11 cellular contexts compared by ENCODE assay signal in genomic region chr12:131947482-131948027, GRCh38. TPM values are rescaled to one million over a fixed set of nuclear protein-coding genes. Genes with fewer than 3 reads are reported as not detected.
A peak's percentile ranks its signal among the peaks of the same experiment; 100 is the strongest.
DNase-seq lines count a peak whose midpoint lies in the region; ATAC-seq and TF ChIP-seq lines count a peak whose summit lies in the region.
"Had no signal": no experiment of that assay in that cellular context is flagged by ENCODE, and none has a peak within 500 bp of the region (broad histone marks: within the 10 kb centered on the region; RNA-seq: fewer than 3 reads in every experiment).

No MANE protein-coding gene starts in this region.

- H3K4me1 ChIP-seq in KMS-11 (ENCODE audit: low read depth, poor library complexity, severe bottlenecking) = peaks cover 9% of the 10 kb centered on the region
- H3K4me1 ChIP-seq in psoas muscle = peaks cover 12% of the 10 kb centered on the region

- intact Hi-C loops in activated CD4-positive, alpha-beta T cell treated with anti-CD3 and anti-CD28 coated beads for 36 hours (cut with DNase I, micrococcal nuclease) = loop anchor here in 1 of 2 experiments (2.0 to 5.0 kb wide), 2 partner anchors 235 to 881 kb away; partner anchors contain the start of genes GOLGA3 and SFSWAP
- intact Hi-C loops in dendritic cell treated with granulocyte-macrophage colony-stimulating factor and Interleukin-4, amounts not matched to agents 40 ng/mL and 50 ng/mL, for 4 days (cut with micrococcal nuclease) = loop anchor here (5.0 kb wide), 2 partner anchors 50 to 115 kb away; no protein-coding TSS in a partner anchor
- intact Hi-C loops in psoas muscle (cut with DNase I) = loop anchor here (2.0 to 5.0 kb wide), 3 partner anchors 17 to 51 kb away; no protein-coding TSS in a partner anchor

- H3K4me1 Mint-ChIP-seq in activated CD4-positive, alpha-beta T cell treated with anti-CD3 and anti-CD28 coated beads for 36 hours = peaks cover 31% of the 10 kb centered on the region
- peaks cover 31% of the 10 kb centered on the region for H3K4me1 Mint-ChIP-seq in dendritic cell treated with granulocyte-macrophage colony-stimulating factor and Interleukin-4, amounts not matched to agents 40 ng/mL and 50 ng/mL, for 4 days (ENCODE audit: low read depth)

- no peaks in the 10 kb centered on the region for H4K20me1 ChIP-seq in KMS-11 (ENCODE audit: insufficient read depth)

- no peaks in the 10 kb centered on the region for H3K9me3 Mint-ChIP-seq in activated CD4-positive, alpha-beta T cell treated with anti-CD3 and anti-CD28 coated beads for 36 hours (ENCODE audit: low read depth)
- no peaks in the 10 kb centered on the region for H3K9me3 Mint-ChIP-seq in dendritic cell treated with granulocyte-macrophage colony-stimulating factor and Interleukin-4, amounts not matched to agents 40 ng/mL and 50 ng/mL, for 4 days

- CTCF ChIA-PET in activated CD4-positive, alpha-beta T cell treated with anti-CD3 and anti-CD28 coated beads for 36 hours (lab: Charles Lee) = no interaction called here

- H3K79me2 ChIP-seq in KMS-11 (ENCODE audit: insufficient read depth, low read depth) = peaks cover 20% of the 10 kb centered on the region; the same call in 1 of the 2 replicates

- H3K4me3 ChIP-seq in KMS-11 (IDR thresholded peaks at IDR 0.05; ENCODE audit: insufficient read depth, low read depth, low read length) (no peak overlapping the region), psoas muscle (no peak overlapping the region)
- H3K4me3 ChIP-seq: mucosa of descending colon had no signal

- H3K27ac Mint-ChIP-seq in activated CD4-positive, alpha-beta T cell treated with anti-CD3 and anti-CD28 coated beads for 36 hours = peak overlapping the region; percentile 84
- H3K27ac Mint-ChIP-seq in dendritic cell treated with granulocyte-macrophage colony-stimulating factor and Interleukin-4, amounts not matched to agents 40 ng/mL and 50 ng/mL, for 4 days = peak overlapping the region; percentile 6

- H3K4me3 Mint-ChIP-seq in activated CD4-positive, alpha-beta T cell treated with anti-CD3 and anti-CD28 coated beads for 36 hours = no peak overlapping the region
- no peak overlapping the region for H3K4me3 Mint-ChIP-seq in dendritic cell treated with granulocyte-macrophage colony-stimulating factor and Interleukin-4, amounts not matched to agents 40 ng/mL and 50 ng/mL, for 4 days

- no peak overlapping the region for H3K9ac ChIP-seq in KMS-11

- H3K9me3 ChIP-seq in psoas muscle = no peaks in the 10 kb centered on the region
- H3K9me3 ChIP-seq: mucosa of descending colon had no signal

- WGBS in psoas muscle, 3 donors = 33 to 35% (median 35%) methylated on average over 8 of the region's 8 CpGs

- H3K27ac ChIP-seq in KMS-11 (no peak overlapping the region), psoas muscle (peak overlapping the region; percentile 71)

- POLR2A ChIA-PET in activated CD4-positive, alpha-beta T cell treated with anti-CD3 and anti-CD28 coated beads for 36 hours (lab: Charles Lee) = no interaction called here

- ATAC-seq in activated CD4-positive, alpha-beta T cell treated with anti-CD3 and anti-CD28 coated beads for 36 hours = no peak
- ATAC-seq in psoas muscle (no peak), GM21360 (IDR thresholded peaks at IDR 0.05; ENCODE audit: unreplicated experiment) (no peak)
- ATAC-seq: mucosa of descending colon had no signal

- TF ChIP-seq CTCF in KMS-11 (conservative IDR thresholded peaks at IDR 0.05; ENCODE audit: low read depth, low read length) (no peak), psoas muscle (IDR thresholded peaks at IDR 0.05) (no peak)

- H3K36me3 Mint-ChIP-seq in activated CD4-positive, alpha-beta T cell treated with anti-CD3 and anti-CD28 coated beads for 36 hours (ENCODE audit: low read depth) = peaks cover 24% of the 10 kb centered on the region
- H3K36me3 Mint-ChIP-seq in dendritic cell treated with granulocyte-macrophage colony-stimulating factor and Interleukin-4, amounts not matched to agents 40 ng/mL and 50 ng/mL, for 4 days (ENCODE audit: low read depth) = peaks cover 35% of the 10 kb centered on the region

- H3K27me3 Mint-ChIP-seq in activated CD4-positive, alpha-beta T cell treated with anti-CD3 and anti-CD28 coated beads for 36 hours = no peaks in the 10 kb centered on the region
- H3K27me3 Mint-ChIP-seq in dendritic cell treated with granulocyte-macrophage colony-stimulating factor and Interleukin-4, amounts not matched to agents 40 ng/mL and 50 ng/mL, for 4 days = no peaks in the 10 kb centered on the region

- peak overlapping the region; percentile 34; the same call in 1 of the 2 replicates for H2AFZ ChIP-seq in KMS-11 (ENCODE audit: low read depth)

- no peaks in the 10 kb centered on the region for H3K27me3 ChIP-seq in KMS-11 (ENCODE audit: insufficient read depth, low read depth)
- H3K27me3 ChIP-seq in psoas muscle (ENCODE audit: insufficient read depth in 3 of 3, low read length in 2 of 3) = no peaks in the 10 kb centered on the region

- DNase-seq in activated CD4-positive, alpha-beta T cell treated with anti-CD3 and anti-CD28 coated beads for 36 hours = no peak
- no peak for DNase-seq in activated CD4-positive, alpha-beta T cell treated with anti-CD3 and anti-CD28 coated beads for 48 hours
- DNase-seq in psoas muscle = no peak
- no peak for DNase-seq in NCI-H510A (lab: John Stamatoyannopoulos, UW)
- DNase-seq in stimulated activated CD4-positive, alpha-beta T cell treated with anti-CD3 and anti-CD28 coated beads, Interleukin-12 subunit alpha, Interleukin-12 subunit beta, amount 100 ng/mL, for 4 hours = no peak
- DNase-seq: effector memory CD4-positive, alpha-beta T cell; mucosa of descending colon; NCI-H1694 treated with DMSO at 0.1 percent for 48 hours had no signal

- H3K36me3 ChIP-seq in KMS-11 (ENCODE audit: insufficient read depth) (no peaks in the 10 kb centered on the region), psoas muscle (ENCODE audit: insufficient read depth in 1 of 2, low read depth in 1 of 2) (peaks cover 0 to 26% of the 10 kb centered on the region in 2 donors)

- peak overlapping the region; percentile 51; the same call in 1 of the 2 replicates for H3K4me2 ChIP-seq in KMS-11

RNA-seq across cellular contexts. Expression of gene EP400, which starts 2.2 kb away (rescaled TPM):
- total RNA-seq in activated CD4-positive, alpha-beta T cell treated with anti-CD3 and anti-CD28 coated beads for 36 hours = 10 to 100 TPM; 46.4 to 51.3 TPM
- total RNA-seq in psoas muscle = 10 to 100 TPM; 18.4 to 24.5 (median 22.9) TPM
- 10 to 100 TPM in 1 of 3 donors, 1 to 10 TPM in 2; 8.0 to 11.8 (median 9.4) TPM for polyA plus RNA-seq in psoas muscle

RNA-seq across cellular contexts. Expression of gene PUS1, which starts 18.5 kb away (rescaled TPM):
- 10 to 100 TPM; 37.8 to 56.5 TPM for total RNA-seq in activated CD4-positive, alpha-beta T cell treated with anti-CD3 and anti-CD28 coated beads for 36 hours
- total RNA-seq in psoas muscle = 10 to 100 TPM; 11.7 to 21.4 (median 18.7) TPM
- 10 to 100 TPM; 17.5 to 46.8 (median 20.1) TPM for polyA plus RNA-seq in psoas muscle

RNA-seq across cellular contexts. Expression of gene ULK1, which starts 53.1 kb away (rescaled TPM):
- 10 to 100 TPM; 12.9 to 14.4 TPM for total RNA-seq in activated CD4-positive, alpha-beta T cell treated with anti-CD3 and anti-CD28 coated beads for 36 hours
- 10 to 100 TPM; 58.0 to 90.4 (median 68.0) TPM for total RNA-seq in psoas muscle
- 10 to 100 TPM in 2 of 3 donors, 1 to 10 TPM in 1; 4.1 to 47.1 (median 25.7) TPM for polyA plus RNA-seq in psoas muscle
